ENCODE assay signal across 14 cellular contexts in genomic region chrX:13212191-13212651, GRCh38.
DNase-seq lines count a peak whose midpoint lies in the region; ATAC-seq and TF ChIP-seq lines count a peak whose summit lies in the region.
"Had no signal": no experiment of that assay in that cellular context is flagged by ENCODE, and none has a peak within 500 bp of the region (broad histone marks: within the 10 kb centered on the region; RNA-seq: fewer than 3 reads in every experiment).

No MANE protein-coding gene starts in this region.

- TF ChIP-seq CTCF in WERI-Rb-1 (IDR thresholded peaks at IDR 0.05; ENCODE audit: low read depth, low read length) (no peak), heart left ventricle (IDR thresholded peaks at IDR 0.05) (no peak)

- WGBS in heart left ventricle, 4 donors, result 26 to 56% (median 47%) methylated on average over 1 of the region's 1 CpG

- H3K36me3 ChIP-seq in WERI-Rb-1 (no peaks in the 10 kb centered on the region), heart left ventricle (no peaks in the 10 kb centered on the region), skeletal muscle satellite cell (ENCODE audit: insufficient read depth, low read length) (no peaks in the 10 kb centered on the region)
- no peaks in the 10 kb centered on the region for H3K36me3 ChIP-seq in effector memory CD4-positive, alpha-beta T cell (ENCODE audit: control insufficient read depth, insufficient read depth, low read length)
- H3K36me3 ChIP-seq: breast epithelium, MG63, tibial artery had no signal

- no peak for TF ChIP-seq POLR2A in heart left ventricle (IDR thresholded peaks at IDR 0.05)

- H3K4me2 ChIP-seq in skeletal muscle satellite cell (ENCODE audit: low read length), result peak overlapping the region; percentile 7
- H3K4me2 ChIP-seq: PC-9 had no signal

- peak; percentile 27 to 34 for DNase-seq in Kasumi-1 (lab: John Stamatoyannopoulos, UW)
- peak; percentile 28 for DNase-seq in WERI-Rb-1
- DNase-seq in heart left ventricle, result no peak
- no peak for DNase-seq in DMS114 treated with DMSO at 0.1 percent for 48 hours (lab: John Stamatoyannopoulos, UW; ENCODE audit: unreplicated experiment)
- no peak for DNase-seq in effector memory CD4-positive, alpha-beta T cell
- DNase-seq: activated CD4-positive, alpha-beta T cell treated with anti-CD3 and anti-CD28 coated beads, Interleukin-2, amount 10 ng/mL, durations not matched to agents 24 days and 14 days; MG63; PC-9; tibial artery had no signal

- H3K9me3 ChIP-seq in WERI-Rb-1 (ENCODE audit: severe bottlenecking), result peaks cover 3% of the 10 kb centered on the region
- peaks cover 0 to 8% (median 0%) of the 10 kb centered on the region in 12 donors for H3K9me3 ChIP-seq in heart left ventricle
- no peaks in the 10 kb centered on the region for H3K9me3 ChIP-seq in skeletal muscle satellite cell (replicated peaks; ENCODE audit: low read length)
- no peaks in the 10 kb centered on the region for H3K9me3 ChIP-seq in effector memory CD4-positive, alpha-beta T cell (ENCODE audit: control insufficient read depth, low read length)
- H3K9me3 ChIP-seq: breast epithelium, MG63, tibial artery had no signal

- peak; percentile 26 to 77 (median 62) for ATAC-seq in heart left ventricle
- no peak for ATAC-seq in HG03039 (IDR thresholded peaks at IDR 0.05; ENCODE audit: unreplicated experiment)
- ATAC-seq in HG02798 (IDR thresholded peaks at IDR 0.05; ENCODE audit: poor library complexity, unreplicated experiment), result no peak
- ATAC-seq: natural killer cell treated with Interleukin-12 subunit alpha and Interleukin-12 subunit beta and Interleukin-15 and Interleukin-18, amount 100 ng/mL, for 72 hours had no signal

- H3K4me3 ChIP-seq in WERI-Rb-1 (ENCODE audit: low read depth, low read length) (no peak overlapping the region), heart left ventricle (no peak overlapping the region), skeletal muscle satellite cell (ENCODE audit: low read length) (no peak overlapping the region)
- no peak overlapping the region for H3K4me3 ChIP-seq in effector memory CD4-positive, alpha-beta T cell (ENCODE audit: insufficient read depth, low read depth, low read length, poor library complexity, severe bottlenecking)
- H3K4me3 ChIP-seq: breast epithelium, MG63, PC-9, tibial artery had no signal

- H3K4me1 ChIP-seq in heart left ventricle, result peaks cover 0 to 26% (median 3%) of the 10 kb centered on the region in 12 donors
- H3K4me1 ChIP-seq in skeletal muscle satellite cell (ENCODE audit: control insufficient read depth, insufficient read depth, low read length), result peaks cover 26% of the 10 kb centered on the region
- H3K4me1 ChIP-seq in effector memory CD4-positive, alpha-beta T cell (ENCODE audit: control insufficient read depth, insufficient read depth, low read length, poor library complexity, severe bottlenecking), result no peaks in the 10 kb centered on the region
- H3K4me1 ChIP-seq: breast epithelium had no signal

- H3K27ac ChIP-seq in WERI-Rb-1 (no peak overlapping the region), heart left ventricle (peak overlapping the region in 10 of 12 donors; percentile 0 to 57 (median 34))
- H3K27ac ChIP-seq in effector memory CD4-positive, alpha-beta T cell (ENCODE audit: insufficient read depth, low read length, poor library complexity, severe bottlenecking), result no peak overlapping the region
- H3K27ac ChIP-seq: PC-9, tibial artery had no signal

- H3K9ac ChIP-seq in skeletal muscle satellite cell (ENCODE audit: low read depth, low read length), result no peak overlapping the region

- intact Hi-C loops in heart left ventricle (cut with DNase I), result loop anchor here in 1 of 10 donors (5.0 to 10.0 kb wide), 2 partner anchors 47 to 175 kb away; no protein-coding TSS in a partner anchor

- H3K27me3 ChIP-seq in WERI-Rb-1 (ENCODE audit: insufficient read depth, low read depth, severe bottlenecking) (peaks cover 17% of the 10 kb centered on the region), heart left ventricle (no peaks in the 10 kb centered on the region), skeletal muscle satellite cell (ENCODE audit: control insufficient read depth, insufficient read depth, low read length) (no peaks in the 10 kb centered on the region)
- H3K27me3 ChIP-seq in effector memory CD4-positive, alpha-beta T cell (replicated peaks; ENCODE audit: control insufficient read depth, insufficient read depth, low read length, poor library complexity, severe bottlenecking), result no peaks in the 10 kb centered on the region
- H3K27me3 ChIP-seq: MG63, tibial artery had no signal

Comparison
In these comparisons a context has a peak if more than half of its experiments do, and no peak if none do; other contexts are left out.
1. DNase-seq: peak in Kasumi-1 (2 of 2) and WERI-Rb-1 (single experiment); none in heart left ventricle (0 of 5), DMS114 treated with DMSO at 0.1 percent for 48 hours (single experiment) and effector memory CD4-positive, alpha-beta T cell (0 of 3).
2. H3K27ac ChIP-seq: peak in heart left ventricle (10 of 12); none in WERI-Rb-1 (single experiment) and effector memory CD4-positive, alpha-beta T cell (single experiment).
3. ATAC-seq: peak in heart left ventricle (4 of 4); none in HG03039 (single experiment) and HG02798 (single experiment).